ENCODE assay signal across 8 cellular contexts in genomic region chr17:32444301-32445074, GRCh38. TPM values are rescaled to one million over a fixed set of nuclear protein-coding genes. Genes with fewer than 3 reads are reported as not detected.
A peak's percentile ranks its signal among the peaks of the same experiment; 100 is the strongest.
DNase-seq lines count a peak whose midpoint lies in the region; ATAC-seq and TF ChIP-seq lines count a peak whose summit lies in the region.

TSS of gene PSMD11 (plus strand) at chr17:32444510. CDS start at chr17:32444524, 14 bp downstream.

- H3K36me3 Mint-ChIP-seq in natural killer cell treated with Interleukin-12 subunit alpha and Interleukin-12 subunit beta and Interleukin-15 and Interleukin-18, amount 100 ng/mL, for 72 hours: peaks cover 26% of the 10 kb centered on the region

- peak within 1 kb of the TSS; percentile 90 for H3K4me3 Mint-ChIP-seq in natural killer cell treated with Interleukin-12 subunit alpha and Interleukin-12 subunit beta and Interleukin-15 and Interleukin-18, amount 100 ng/mL, for 72 hours

- peak; percentile 69 for TF ChIP-seq POLR2A in Raji (IDR thresholded peaks at IDR 0.05; ENCODE audit: insufficient read depth, low read depth, low read length)

- H3K27ac Mint-ChIP-seq in natural killer cell treated with Interleukin-12 subunit alpha and Interleukin-12 subunit beta and Interleukin-15 and Interleukin-18, amount 100 ng/mL, for 72 hours: peak within 1 kb of the TSS; percentile 80 to 89

- DNase-seq in ELR (ENCODE audit: low read depth) (peak; percentile 98), H4 (ENCODE audit: low spot score) (peak; percentile 95), LoVo (ENCODE audit: low spot score) (peak; percentile 95), fibroblast of peridontal ligament (ENCODE audit: extremely low read depth) (peak; percentile 91)
- DNase-seq in activated T-helper 9 cell treated with anti-CD3 and anti-CD28 coated beads, Interleukin-2, amount 50 U/mL, for 16 hours (ENCODE audit: low read depth): peak; percentile 100
- DNase-seq in natural killer cell treated with Interleukin-12 subunit alpha and Interleukin-12 subunit beta and Interleukin-15 and Interleukin-18, amount 100 ng/mL, for 72 hours (ENCODE audit: low spot score): peak; percentile 99
- peak; percentile 100 for DNase-seq in stimulated activated naive CD8-positive, alpha-beta T cell treated with anti-CD3 and anti-CD28 coated beads, Interleukin-15, Interleukin-2, amounts not matched to agents 100 U/mL and 50 U/mL, for 24 hours

- no peaks in the 10 kb centered on the region for H3K9me3 Mint-ChIP-seq in natural killer cell treated with Interleukin-12 subunit alpha and Interleukin-12 subunit beta and Interleukin-15 and Interleukin-18, amount 100 ng/mL, for 72 hours

- H3K4me1 Mint-ChIP-seq in natural killer cell treated with Interleukin-12 subunit alpha and Interleukin-12 subunit beta and Interleukin-15 and Interleukin-18, amount 100 ng/mL, for 72 hours (ENCODE audit: low read depth in 2 of 2): peaks cover 28 to 31% of the 10 kb centered on the region in 2 donors

- peak; percentile 98 to 99 for ATAC-seq in natural killer cell treated with Interleukin-12 subunit alpha and Interleukin-12 subunit beta and Interleukin-15 and Interleukin-18, amount 100 ng/mL, for 72 hours
- ATAC-seq in stimulated activated naive CD8-positive, alpha-beta T cell treated with anti-CD3 and anti-CD28 coated beads, Interleukin-15, Interleukin-2, amounts not matched to agents 100 U/mL and 50 U/mL, for 24 hours: peak; percentile 98

- H3K27me3 Mint-ChIP-seq in natural killer cell treated with Interleukin-12 subunit alpha and Interleukin-12 subunit beta and Interleukin-15 and Interleukin-18, amount 100 ng/mL, for 72 hours: no peaks in the 10 kb centered on the region

RNA-seq across cellular contexts. Expression of gene PSMD11, which starts in this region (rescaled TPM):
- total RNA-seq in H4 (2014; rRNA removed; shearing (Covaris generic)): 119 and 172 TPM in 2 replicates
- total RNA-seq in natural killer cell treated with Interleukin-12 subunit alpha and Interleukin-12 subunit beta and Interleukin-15 and Interleukin-18, amount 100 ng/mL, for 72 hours: 100 to 1,000 TPM; 179 to 203 TPM

Comparison
In these comparisons a context has a peak if more than half of its experiments do, and no peak if none do; other contexts are left out.
1. Peak in every context shown above with its lines: DNase-seq and ATAC-seq.